In the genomic region with DNA sequence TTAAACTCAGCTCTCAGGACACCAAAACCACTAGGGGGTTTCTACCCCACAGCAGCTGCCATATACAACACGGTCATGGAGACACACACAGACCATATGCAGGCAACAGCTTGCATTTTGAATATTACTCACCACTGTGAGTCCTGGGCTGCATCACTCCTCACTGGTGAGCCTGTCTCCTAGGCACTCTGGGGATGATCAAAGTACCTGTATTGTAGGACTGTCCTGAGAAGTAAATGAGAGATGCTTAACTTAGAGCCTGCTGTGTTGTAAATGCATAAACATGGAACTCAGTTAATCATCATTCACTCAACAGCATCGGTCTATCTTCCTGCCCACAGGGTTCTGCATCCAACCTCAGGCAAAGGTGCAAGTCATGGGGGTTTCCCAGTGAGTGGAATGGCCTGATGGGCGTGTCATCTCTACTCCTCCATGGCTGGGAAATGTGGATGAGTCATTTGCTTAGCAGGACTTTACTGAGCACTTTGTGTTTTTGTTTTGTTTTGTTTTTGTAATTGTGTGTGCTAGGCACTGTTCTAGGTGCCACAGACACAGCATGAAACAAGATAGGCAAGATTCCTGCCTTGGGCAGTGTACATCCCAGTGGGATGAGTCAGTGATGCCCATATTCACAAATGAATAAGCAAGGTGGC, we compare ENCODE assay signal across 8 cellular contexts.
DNase-seq lines count a peak whose midpoint lies in the region; ATAC-seq and TF ChIP-seq lines count a peak whose summit lies in the region.

No MANE protein-coding gene starts in this region.

- H3K9me2 ChIP-seq in hepatocyte (replicated peaks; ENCODE audit: insufficient read depth) = no peaks in the 10 kb centered on the region

- no peak overlapping the region for H3K4me3 Mint-ChIP-seq in immature natural killer cell

- TF ChIP-seq CTCF in RWPE2 (IDR thresholded peaks at IDR 0.05; ENCODE audit: poor library complexity, severe bottlenecking) = no peak
- TF ChIP-seq CTCF in hepatocyte (IDR thresholded peaks at IDR 0.05; ENCODE audit: poor library complexity) = no peak
- no peak for TF ChIP-seq CTCF in heart left ventricle (IDR thresholded peaks at IDR 0.05)

- H4K20me1 ChIP-seq in hepatocyte (ENCODE audit: insufficient read depth, poor library complexity, severe bottlenecking) = no peaks in the 10 kb centered on the region

- H3K36me3 ChIP-seq in RWPE2 (ENCODE audit: low read depth) (no peaks in the 10 kb centered on the region), hepatocyte (replicated peaks; ENCODE audit: insufficient read depth, low read depth) (no peaks in the 10 kb centered on the region), heart left ventricle (no peaks in the 10 kb centered on the region)

- no peak overlapping the region for H3K27ac Mint-ChIP-seq in immature natural killer cell

- 66% methylated on average over 3 of the region's 3 CpGs for WGBS in hepatocyte (ENCODE audit: low lambda C conversion rate, missing lambda C conversion rate)
- 67 to 77% (median 72%) methylated on average over 3 of the region's 3 CpGs for WGBS in heart left ventricle, 4 donors

- no peaks in the 10 kb centered on the region for H3K27me3 ChIP-seq in RWPE2 (ENCODE audit: insufficient read depth, poor library complexity, severe bottlenecking)
- H3K27me3 ChIP-seq in hepatocyte = no peaks in the 10 kb centered on the region
- H3K27me3 ChIP-seq in heart left ventricle = no peaks in the 10 kb centered on the region

- no peaks in the 10 kb centered on the region for H3K4me1 Mint-ChIP-seq in immature natural killer cell

- H3K9me3 ChIP-seq in RWPE2 (ENCODE audit: severe bottlenecking) (no peaks in the 10 kb centered on the region), hepatocyte (ENCODE audit: low read depth) (no peaks in the 10 kb centered on the region), heart left ventricle (no peaks in the 10 kb centered on the region)

- DNase-seq in NCI-H748 (lab: John Stamatoyannopoulos, UW; ENCODE audit: unreplicated experiment) = peak; percentile 16
- no peak for DNase-seq in NCI-H748 treated with DMSO at 0.1 percent for 48 hours (lab: John Stamatoyannopoulos, UW)
- peak; percentile 93 for DNase-seq in RWPE2 (ENCODE audit: low spot score)
- DNase-seq in hepatocyte (ENCODE audit: low spot score) = peak; percentile 74
- DNase-seq in RPMI8226 = no peak
- DNase-seq in immature natural killer cell = no peak
- no peak for DNase-seq in heart left ventricle

- H3K27me3 Mint-ChIP-seq in immature natural killer cell (ENCODE audit: low read depth in 3 of 3) = peaks cover 0 to 1% (median 0%) of the 10 kb centered on the region in 3 donors

- H3K79me2 ChIP-seq in hepatocyte = no peaks in the 10 kb centered on the region

- peaks cover 0 to 5% (median 0%) of the 10 kb centered on the region in 6 donors for H3K9me3 Mint-ChIP-seq in immature natural killer cell

- TF ChIP-seq POLR2A in heart left ventricle (IDR thresholded peaks at IDR 0.05) = no peak

- no peak overlapping the region for H3K4me2 ChIP-seq in hepatocyte

- H3K4me3 ChIP-seq in RWPE2 (ENCODE audit: severe bottlenecking) = no peak overlapping the region
- no peak overlapping the region for H3K4me3 ChIP-seq in hepatocyte
- H3K4me3 ChIP-seq in heart left ventricle = no peak overlapping the region

- intact Hi-C loops in heart left ventricle (cut with DNase I) = no loop called here

- ATAC-seq in HG02763 (IDR thresholded peaks at IDR 0.05; ENCODE audit: unreplicated experiment) = peak; percentile 75
- peak; percentile 92 for ATAC-seq in RWPE2 (ENCODE audit: low read depth)
- no peak for ATAC-seq in heart left ventricle

- peaks cover 20% of the 10 kb centered on the region for H3K4me1 ChIP-seq in RWPE2 (ENCODE audit: insufficient read depth, poor library complexity, severe bottlenecking)
- H3K4me1 ChIP-seq in hepatocyte (ENCODE audit: insufficient read depth) = no peaks in the 10 kb centered on the region
- H3K4me1 ChIP-seq in heart left ventricle = peaks cover 0 to 8% (median 0%) of the 10 kb centered on the region in 12 donors

- H2AFZ ChIP-seq in hepatocyte = no peak overlapping the region

- no peaks in the 10 kb centered on the region for H3K36me3 Mint-ChIP-seq in immature natural killer cell

- H3K27ac ChIP-seq in RWPE2 (ENCODE audit: poor library complexity, severe bottlenecking) (peak overlapping the region; percentile 96), hepatocyte (peak overlapping the region; percentile 39), heart left ventricle (no peak overlapping the region)

Comparison
In these comparisons a context has a peak if more than half of its experiments do, and no peak if none do; other contexts are left out.
1. DNase-seq: peak in NCI-H748 (single experiment), RWPE2 (single experiment) and hepatocyte (single experiment); none in NCI-H748 treated with DMSO at 0.1 percent for 48 hours (single experiment), RPMI8226 (single experiment), immature natural killer cell (0 of 3) and heart left ventricle (0 of 5).
2. ATAC-seq: peak in HG02763 (single experiment) and RWPE2 (single experiment); none in heart left ventricle (0 of 4).
3. H3K27ac ChIP-seq: peak in RWPE2 (single experiment) and hepatocyte (single experiment); none in heart left ventricle (0 of 12).